Comparison of ENCODE assay signal across 1 cellular context in genomic region chr9:87704342-87704741, GRCh38.
TF ChIP-seq lines count a peak whose summit lies in the region.

No MANE protein-coding gene starts in this region.

TF ChIP-seq in HCT116, 20 proteins besides CTCF, POLR2A, EP300 and RAD21 (continued from another document):
- no peak for TF ChIP-seq REST (IDR thresholded peaks at IDR 0.05; ENCODE audit: low read depth)
- TF ChIP-seq JUND (IDR thresholded peaks at IDR 0.05), result no peak
- no peak for TF ChIP-seq ELF1 (IDR thresholded peaks at IDR 0.05; ENCODE audit: borderline replicate concordance, low read depth)
- no peak for TF ChIP-seq FOSL1 (IDR thresholded peaks at IDR 0.05; ENCODE audit: low read depth)
- no peak for TF ChIP-seq YY1 (IDR thresholded peaks at IDR 0.05; ENCODE audit: extremely low read depth, insufficient replicate concordance, low read depth, low read length)
